In the genomic region with DNA sequence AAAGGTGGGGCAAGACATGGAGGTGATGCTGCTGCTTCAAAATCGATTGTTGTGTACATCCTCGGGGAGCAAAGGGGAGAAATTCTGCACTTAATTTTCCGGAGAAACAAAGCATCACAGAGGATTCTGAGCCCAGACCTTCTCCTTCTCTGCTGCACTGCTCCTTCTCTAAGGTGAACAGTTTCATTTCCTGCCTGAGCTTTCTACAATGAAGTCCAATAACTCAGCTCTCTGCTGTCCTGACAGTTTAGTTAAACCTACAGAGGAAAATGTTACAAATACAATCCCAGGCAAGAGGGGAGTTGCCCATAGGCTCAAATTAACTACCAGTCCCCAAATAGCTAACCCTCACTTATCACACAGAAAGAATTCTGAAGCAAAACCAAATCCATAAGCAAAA, we compare ENCODE assay signal across 15 cellular contexts.
DNase-seq lines count a peak whose midpoint lies in the region; ATAC-seq and TF ChIP-seq lines count a peak whose summit lies in the region.
"Had no signal": no experiment of that assay in that cellular context is flagged by ENCODE, and none has a peak within 500 bp of the region (broad histone marks: within the 10 kb centered on the region; RNA-seq: fewer than 3 reads in every experiment).

No MANE protein-coding gene starts in this region.

- H3K79me2 ChIP-seq in OCI-LY1 (ENCODE audit: insufficient read depth, low read length), result no peaks in the 10 kb centered on the region

- no peak for DNase-seq in natural killer cell
- DNase-seq in left ventricle myocardium superior, result no peak
- DNase-seq in stimulated activated CD4-positive, alpha-beta T cell treated with anti-CD3 and anti-CD28 coated beads, Interleukin-12 subunit alpha, Interleukin-12 subunit beta, amount 100 ng/mL, for 4 hours, result no peak
- no peak for DNase-seq in NCI-H345 (lab: John Stamatoyannopoulos, UW)
- DNase-seq in activated naive CD4-positive, alpha-beta T cell treated with anti-CD3 and anti-CD28 coated beads, Interleukin-2, amount 50 U/mL, for 16 hours, result no peak
- DNase-seq: CD4-positive, CD25-positive, alpha-beta regulatory T cell; GOT3; NCI-H1092 treated with DMSO at 0.1 percent for 48 hours; NCI-H226; OCI-M1; right cardiac atrium had no signal

- H3K4me1 Mint-ChIP-seq in natural killer cell, result peaks cover 55 to 80% of the 10 kb centered on the region in 2 donors
- H3K4me1 Mint-ChIP-seq: activated T-helper 17 cell treated with anti-CD3 and anti-CD28 coated beads, Interleukin-2, amount 50 U/mL, for 72 hours had no signal

- TF ChIP-seq CTCF in OCI-LY1 (IDR thresholded peaks at IDR 0.05; ENCODE audit: low read length) (no peak), natural killer cell (IDR thresholded peaks at IDR 0.05) (no peak)

- peak; percentile 64 for ATAC-seq in GM18511 (IDR thresholded peaks at IDR 0.05; ENCODE audit: unreplicated experiment)
- ATAC-seq in GM21360 (IDR thresholded peaks at IDR 0.05; ENCODE audit: unreplicated experiment), result peak; percentile 59
- no peak for ATAC-seq in natural killer cell
- no peak for ATAC-seq in left ventricle myocardium superior
- ATAC-seq: right cardiac atrium had no signal

- H3K27ac ChIP-seq in OCI-LY1 (ENCODE audit: low read depth, low read length, poor library complexity, severe bottlenecking), result peak overlapping the region; percentile 98

- intact Hi-C loops in natural killer cell (cut with micrococcal nuclease), result no loop called here
- intact Hi-C loops in left ventricle myocardium superior (cut with micrococcal nuclease), result no loop called here

- peak overlapping the region; percentile 63 for H3K9ac ChIP-seq in OCI-LY1 (ENCODE audit: low read length)

- peak overlapping the region; percentile 43 for H3K4me3 ChIP-seq in OCI-LY1 (ENCODE audit: low read depth, low read length, poor library complexity, severe bottlenecking)

- H3K36me3 ChIP-seq in OCI-LY1 (ENCODE audit: insufficient read depth, low read length), result no peaks in the 10 kb centered on the region

- H3K4me1 ChIP-seq in OCI-LY1 (ENCODE audit: insufficient read depth, low read length, severe bottlenecking), result peaks cover 92% of the 10 kb centered on the region

- no peaks in the 10 kb centered on the region for H3K27me3 Mint-ChIP-seq in natural killer cell (ENCODE audit: low read depth in 2 of 2)

- peak overlapping the region; percentile 52 for H3K4me3 Mint-ChIP-seq in natural killer cell
- H3K4me3 Mint-ChIP-seq: activated T-helper 17 cell treated with anti-CD3 and anti-CD28 coated beads, Interleukin-2, amount 50 U/mL, for 72 hours; CD4-positive, CD25-positive, alpha-beta regulatory T cell had no signal

- H3K27ac Mint-ChIP-seq in natural killer cell, result peak overlapping the region; percentile 82 to 84
- H3K27ac Mint-ChIP-seq: activated T-helper 17 cell treated with anti-CD3 and anti-CD28 coated beads, Interleukin-2, amount 50 U/mL, for 72 hours had no signal

- H3K9me3 ChIP-seq in OCI-LY1 (ENCODE audit: low read length), result no peaks in the 10 kb centered on the region

- H3K9me2 ChIP-seq in OCI-LY1 (ENCODE audit: low read depth, low read length), result no peaks in the 10 kb centered on the region

- no peaks in the 10 kb centered on the region for H4K20me1 ChIP-seq in OCI-LY1 (ENCODE audit: insufficient read depth, low read length)

- H3K4me2 ChIP-seq in OCI-LY1 (ENCODE audit: low read length), result peak overlapping the region; percentile 70

- H3F3A ChIP-seq in OCI-LY1 (ENCODE audit: insufficient read depth, low read length), result no peaks in the 10 kb centered on the region

- no peaks in the 10 kb centered on the region for H3K27me3 ChIP-seq in OCI-LY1 (ENCODE audit: insufficient read depth, low read length)

- H3K9me3 Mint-ChIP-seq in natural killer cell, result no peaks in the 10 kb centered on the region
- H3K9me3 Mint-ChIP-seq: activated T-helper 17 cell treated with anti-CD3 and anti-CD28 coated beads, Interleukin-2, amount 50 U/mL, for 72 hours had no signal

- no peaks in the 10 kb centered on the region for H3K36me3 Mint-ChIP-seq in natural killer cell
- H3K36me3 Mint-ChIP-seq: CD4-positive, CD25-positive, alpha-beta regulatory T cell had no signal

- no peak overlapping the region for H2AFZ ChIP-seq in OCI-LY1 (ENCODE audit: low read length)

Comparison
In these comparisons a context has a peak if more than half of its experiments do, and no peak if none do; other contexts are left out.
1. ATAC-seq: peak in GM18511 (single experiment) and GM21360 (single experiment); none in natural killer cell (0 of 3) and left ventricle myocardium superior (single experiment).